8 cellular contexts compared by ENCODE assay signal in genomic region chr3:177195242-177195940, GRCh38. TPM values are rescaled to one million over a fixed set of nuclear protein-coding genes. Genes with fewer than 3 reads are reported as not detected.
DNase-seq lines count a peak whose midpoint lies in the region; ATAC-seq and TF ChIP-seq lines count a peak whose summit lies in the region.

No MANE protein-coding gene starts in this region.

- ATAC-seq in GM23338: no peak
- no peak for ATAC-seq in HG03108 (IDR thresholded peaks at IDR 0.05; ENCODE audit: unreplicated experiment)
- ATAC-seq in GM19463 (IDR thresholded peaks at IDR 0.05; ENCODE audit: unreplicated experiment): no peak
- ATAC-seq in HG03469 (IDR thresholded peaks at IDR 0.05; ENCODE audit: unreplicated experiment): no peak

- peak overlapping the region; percentile 78 for H3K9ac ChIP-seq in muscle layer of colon (ENCODE audit: low read length)

- DNase-seq in AG04449 (ENCODE audit: low read depth, low spot score): no peak
- peak; percentile 79 for DNase-seq in GM23338 (ENCODE audit: low spot score)
- peak; percentile 4 for DNase-seq in SIG-M5 (lab: John Stamatoyannopoulos, UW)
- DNase-seq in dorsolateral prefrontal cortex: peak in 1 of 10 donors; percentile 18

- H3K27me3 ChIP-seq in GM23338 (ENCODE audit: insufficient read depth) (no peaks in the 10 kb centered on the region), dorsolateral prefrontal cortex (no peaks in the 10 kb centered on the region), muscle layer of colon (ENCODE audit: control insufficient read depth in 1 of 2, insufficient read depth in 2 of 2, low read length in 2 of 2) (no peaks in the 10 kb centered on the region)

- H3K27ac ChIP-seq in GM23338 (ENCODE audit: low read depth): peak overlapping the region; percentile 100
- peak overlapping the region in 57 of 59 donors; percentile 15 to 99 (median 95) for H3K27ac ChIP-seq in dorsolateral prefrontal cortex
- peak overlapping the region; percentile 93 for H3K27ac ChIP-seq in muscle layer of colon (ENCODE audit: low read depth, low read length)

- H3F3A ChIP-seq in GM23338 (replicated peaks; ENCODE audit: low read depth): 0 out of 2 replicates have a peak, but pooled peaks cover 6% of the 10 kb centered on the region

- H3K27me3 Mint-ChIP-seq in GM23338 (ENCODE audit: insufficient read depth, low read depth, poor library complexity): peaks cover 17% of the 10 kb centered on the region

- H3K4me1 ChIP-seq in GM23338 (ENCODE audit: insufficient read depth): peaks cover 54% of the 10 kb centered on the region
- H3K4me1 ChIP-seq in muscle layer of colon (ENCODE audit: insufficient read depth, low read length): peaks cover 36% of the 10 kb centered on the region

- POLR2A ChIA-PET in AG04449 (lab: Yijun Ruan, JAX): interaction anchor here (1.6 kb wide), 1 partner anchor 164 kb away, joined by 7 read pairs; no protein-coding TSS in a partner anchor

- intact Hi-C loops in dorsolateral prefrontal cortex (cut with DNase I): loop anchor here (5.0 to 10.0 kb wide), 3 partner anchors 297 to 1187 kb away; no protein-coding TSS in a partner anchor

- peak overlapping the region; percentile 86 for H3K4me2 ChIP-seq in GM23338

- no peak overlapping the region for H2AFZ ChIP-seq in GM23338

- H3K4me3 ChIP-seq in AG04449 (ENCODE audit: low read depth, low read length): peak overlapping the region; percentile 90
- peak overlapping the region; percentile 91 for H3K4me3 ChIP-seq in GM23338
- peak overlapping the region; percentile 36 to 87 (median 77) for H3K4me3 ChIP-seq in dorsolateral prefrontal cortex
- peak overlapping the region; percentile 39 to 81 for H3K4me3 ChIP-seq in muscle layer of colon (ENCODE audit: low read depth in 1 of 2, low read length in 2 of 2)

- H3K9me3 Mint-ChIP-seq in GM23338: no peaks in the 10 kb centered on the region

- no peaks in the 10 kb centered on the region for H3K36me3 ChIP-seq in GM23338 (ENCODE audit: insufficient read depth)
- H3K36me3 ChIP-seq in muscle layer of colon (ENCODE audit: insufficient read depth, low read length): no peaks in the 10 kb centered on the region

- peak overlapping the region; percentile 95 for H3K4me3 Mint-ChIP-seq in GM23338

- CTCF ChIA-PET in AG04449 (lab: Yijun Ruan, JAX): interaction anchor here (1.0 to 2.9 kb wide), 5 partner anchors 15 to 1190 kb away, joined by 4 to 14 read pairs (median 5); no protein-coding TSS in a partner anchor

- H3K79me2 ChIP-seq in GM23338 (replicated peaks; ENCODE audit: insufficient read depth): peaks cover 62% of the 10 kb centered on the region

- H3K36me3 Mint-ChIP-seq in GM23338 (ENCODE audit: low read depth): peaks cover 28% of the 10 kb centered on the region

- peak overlapping the region; percentile 99 for H3K27ac Mint-ChIP-seq in GM23338

- no peaks in the 10 kb centered on the region for H3K9me2 ChIP-seq in GM23338 (ENCODE audit: insufficient read depth)

- peaks cover 58% of the 10 kb centered on the region for H3K4me1 Mint-ChIP-seq in GM23338

- no peaks in the 10 kb centered on the region for H3K9me3 ChIP-seq in muscle layer of colon (ENCODE audit: low read length)

- no peak for TF ChIP-seq CTCF in AG04449 (IDR thresholded peaks at IDR 0.05; ENCODE audit: insufficient read depth, low read length, missing control alignments)
- TF ChIP-seq CTCF in GM23338 (conservative IDR thresholded peaks at IDR 0.05; ENCODE audit: low read depth in 2 of 2): no peak
- no peak for TF ChIP-seq CTCF in dorsolateral prefrontal cortex (IDR thresholded peaks at IDR 0.05 in 54 of 56, conservative IDR thresholded peaks at IDR 0.05 in 2 of 56; ENCODE audit: low read depth in 1 of 56, partially characterized antibody in 56 of 56)

- peaks cover 42% of the 10 kb centered on the region for H4K20me1 ChIP-seq in GM23338 (replicated peaks; ENCODE audit: insufficient read depth)

TF ChIP-seq in GM23338, 12 proteins besides CTCF, POLR2A, EP300 and RAD21 (continues in another document):
- TF ChIP-seq ZNF331 (CRISPR knock-in tag; IDR thresholded peaks at IDR 0.05; ENCODE audit: low read depth): no peak
- no peak for TF ChIP-seq JUNB (IDR thresholded peaks at IDR 0.05; ENCODE audit: unreplicated experiment)
- TF ChIP-seq STAT1 (IDR thresholded peaks at IDR 0.05; ENCODE audit: unreplicated experiment): no peak
- TF ChIP-seq CREB1 (CRISPR knock-in tag; IDR thresholded peaks at IDR 0.05; ENCODE audit: low read depth): no peak
- no peak for TF ChIP-seq EZH2phosphoT487 (IDR thresholded peaks at IDR 0.05; ENCODE audit: unreplicated experiment)
- no peak for TF ChIP-seq REST (IDR thresholded peaks at IDR 0.05; ENCODE audit: unreplicated experiment)
- TF ChIP-seq ZNF114 (CRISPR knock-in tag; IDR thresholded peaks at IDR 0.05): no peak

RNA-seq across cellular contexts. Expression of gene TBL1XR1, which starts 1.9 kb away (rescaled TPM):
- 122 and 130 TPM in 2 replicates for total RNA-seq in GM23338 (2014; rRNA removed; shearing (Covaris generic))
- 37.7 and 49.6 TPM in 2 replicates for polyA plus RNA-seq in GM23338 (2016; fragmentation: Nextera tagmentation; extraction: Ambion mirVana)
- total RNA-seq in dorsolateral prefrontal cortex: 100 to 1,000 TPM; 104 to 240 (median 165) TPM
